8 cellular contexts compared by ENCODE assay signal in genomic region chr9:136429683-136430590, GRCh38.
"Had no signal": no experiment of that assay in that cellular context is flagged by ENCODE, and none has a peak within 500 bp of the region (broad histone marks: within the 10 kb centered on the region; RNA-seq: fewer than 3 reads in every experiment).

No MANE protein-coding gene starts in this region.

- H3K4me1 ChIP-seq: vagina had no signal

- ATAC-seq: activated T-helper 17 cell treated with anti-CD3 and anti-CD28 coated beads, Interleukin-2, amount 50 U/mL, for 72 hours had no signal

- DNase-seq: activated B cell treated with CpG ODN at 0.5 μM for 24 hours; activated CD4-positive, alpha-beta T cell treated with anti-CD3 and anti-CD28 coated beads, Interleukin-2, amount 10 ng/mL, durations not matched to agents 24 days and 14 days; activated naive CD4-positive, alpha-beta T cell treated with anti-CD3 and anti-CD28 coated beads for 36 hours; dermis blood vessel endothelial cell; mesendoderm; thyroid gland had no signal

- H3K9me3 ChIP-seq: thyroid gland, vagina had no signal

- H3K27ac ChIP-seq: thyroid gland, vagina had no signal

- H3K4me3 ChIP-seq: thyroid gland, vagina had no signal

- H3K27me3 ChIP-seq: thyroid gland, vagina had no signal
